ENCODE assay signal across 2 cellular contexts in genomic region chr9:21683484-21684175, GRCh38.
TF ChIP-seq lines count a peak whose summit lies in the region.

No MANE protein-coding gene starts in this region.

TF ChIP-seq in HCT116, 20 proteins besides CTCF, POLR2A, EP300 and RAD21:
- TF ChIP-seq POLR2AphosphoS5 (IDR thresholded peaks at IDR 0.05; ENCODE audit: low read depth, low read length) (peak; percentile 94), EZH2phosphoT487 (IDR thresholded peaks at IDR 0.05; ENCODE audit: borderline replicate concordance) (no peak), ELF1 (IDR thresholded peaks at IDR 0.05; ENCODE audit: borderline replicate concordance, low read depth) (no peak), FOSL1 (IDR thresholded peaks at IDR 0.05; ENCODE audit: low read depth) (no peak), TCF7L2 (IDR thresholded peaks at IDR 0.05; ENCODE audit: borderline replicate concordance, extremely low read depth, insufficient read depth, insufficient read length) (no peak)

TF ChIP-seq in IMR-90, 13 proteins besides CTCF, POLR2A, EP300 and RAD21:
- TF ChIP-seq BHLHE40 (IDR thresholded peaks at IDR 0.05; ENCODE audit: low read depth, low read length) (no peak), MAZ (IDR thresholded peaks at IDR 0.05; ENCODE audit: borderline replicate concordance, low read depth, low read length) (no peak), SMC3 (IDR thresholded peaks at IDR 0.05; ENCODE audit: low read depth, low read length) (no peak), CHD1 (IDR thresholded peaks at IDR 0.05; ENCODE audit: low read depth, low read length) (no peak), ELK1 (IDR thresholded peaks at IDR 0.05; ENCODE audit: borderline replicate concordance, low read depth, low read length) (no peak), USF2 (IDR thresholded peaks at IDR 0.05; ENCODE audit: low read depth, low read length) (no peak), NFE2L2 (IDR thresholded peaks at IDR 0.05; ENCODE audit: low read depth, low read length) (no peak), RCOR1 (IDR thresholded peaks at IDR 0.05; ENCODE audit: insufficient replicate concordance, low read length) (no peak), RFX5 (IDR thresholded peaks at IDR 0.05; ENCODE audit: low read depth, low read length) (no peak), CEBPB (IDR thresholded peaks at IDR 0.05; ENCODE audit: low read depth, low read length) (no peak), MAFK (IDR thresholded peaks at IDR 0.05; ENCODE audit: low read depth, low read length) (no peak), FOS (IDR thresholded peaks at IDR 0.05; ENCODE audit: low read depth, low read length) (no peak), MXI1 (IDR thresholded peaks at IDR 0.05; ENCODE audit: borderline replicate concordance, low read depth, low read length) (no peak)
